32 cellular contexts compared by ENCODE assay signal in the genomic region with DNA sequence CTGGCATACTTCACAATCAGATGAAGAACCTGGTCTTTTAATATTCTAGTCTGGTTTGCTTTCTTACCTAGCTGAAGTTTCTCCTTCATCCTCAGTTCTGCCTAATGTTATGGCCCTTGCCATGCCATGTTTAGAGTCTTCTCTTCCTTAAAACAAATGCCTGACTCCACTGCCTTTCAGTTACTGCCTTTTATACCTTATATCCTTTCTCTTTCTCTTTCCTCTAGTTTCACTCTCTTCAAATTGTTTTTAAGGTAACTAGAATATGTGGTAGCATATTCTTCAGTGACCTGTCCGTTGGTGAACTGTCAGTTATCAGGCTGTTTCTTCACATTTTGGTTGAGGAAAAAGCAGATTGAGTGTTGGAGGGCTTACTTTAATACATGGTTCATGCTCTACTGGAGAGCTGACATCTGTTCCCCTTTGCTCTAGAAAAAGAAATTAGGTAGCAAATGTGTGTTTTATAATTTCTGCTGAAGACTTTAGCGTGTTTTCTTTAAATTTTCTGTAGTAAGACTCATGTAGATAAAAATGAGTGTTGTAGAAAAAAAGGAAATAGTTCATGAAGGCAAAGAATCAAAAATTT.
DNase-seq lines count a peak whose midpoint lies in the region; ATAC-seq, FAIRE-seq and TF ChIP-seq lines count a peak whose summit lies in the region.
"Had no signal": no experiment of that assay in that cellular context is flagged by ENCODE, and none has a peak within 500 bp of the region (broad histone marks: within the 10 kb centered on the region; RNA-seq: fewer than 3 reads in every experiment).

No MANE protein-coding gene starts in this region.

- CTCF ChIA-PET in GM12878 (lab: Yijun Ruan, JAX) = interaction anchor here (0.6 kb wide), 1 partner anchor 105 kb away, joined by 3 read pairs; no protein-coding TSS in a partner anchor

- H3K4me1 Mint-ChIP-seq in activated CD4-positive, alpha-beta T cell treated with anti-CD3 and anti-CD28 coated beads, Interleukin-2, amount 10 ng/mL, durations not matched to agents 24 days and 14 days = peaks cover 6% of the 10 kb centered on the region
- no peaks in the 10 kb centered on the region for H3K4me1 Mint-ChIP-seq in endothelial cell (ENCODE audit: unreplicated experiment)
- H3K4me1 Mint-ChIP-seq: immature natural killer cell, neural crest cell had no signal

- DNase-seq in activated CD4-positive, alpha-beta T cell treated with anti-CD3 and anti-CD28 coated beads, Interleukin-2, amount 10 ng/mL, durations not matched to agents 24 days and 14 days = no peak
- DNase-seq in activated CD4-positive, alpha-beta T cell treated with anti-CD3 and anti-CD28 coated beads for 4 hours = no peak
- DNase-seq in GM12878 (ENCODE audit: low read depth, low spot score) (no peak), endothelial cell (ENCODE audit: low spot score) (no peak), SW 1271 (lab: John Stamatoyannopoulos, UW) (no peak), NCI-H774 (lab: John Stamatoyannopoulos, UW) (no peak)
- no peak for DNase-seq in activated CD8-positive, alpha-beta memory T cell treated with anti-CD3 and anti-CD28 coated beads, Interleukin-2, amount 50 U/mL, for 4 hours
- DNase-seq: activated CD4-positive, alpha-beta T cell treated with anti-CD3 and anti-CD28 coated beads for 1 hour; activated effector memory CD4-positive, alpha-beta T cell treated with Interleukin-2 at 50 U/mL for 16 hours; caudate nucleus; cortex of kidney; DMS79; effector memory CD4-positive, alpha-beta T cell; GDM1; immature natural killer cell; IMR-90; left colon; mucosa of descending colon; NCI-H1048; NCI-H1930; NCI-H524; retina; stimulated activated naive CD4-positive, alpha-beta T cell treated with Interleukin-2 at 50 U/mL for 16 hours; T-helper 17 cell; upper lobe of left lung had no signal

- no peak for TF ChIP-seq POLR2A in GM12878 (IDR thresholded peaks at IDR 0.05; ENCODE audit: low read depth, low read length)

- in situ Hi-C loops in GM12878 (cut with MboI) = no loop called here

- peaks cover 0 to 4% of the 10 kb centered on the region in 2 experiments; a peak in 3 of 4 replicates for H3K36me3 ChIP-seq in GM12878 (ENCODE audit: control insufficient read depth in 2 of 2, insufficient read depth in 2 of 2, low read length in 1 of 2)

- H3K9ac ChIP-seq in GM12878 (ENCODE audit: control insufficient read depth, insufficient read depth, low read length) = no peak overlapping the region
- H3K9ac ChIP-seq: parathyroid adenoma had no signal

- intact Hi-C loops in activated CD4-positive, alpha-beta T cell treated with anti-CD3 and anti-CD28 coated beads, Interleukin-2, amount 10 ng/mL, durations not matched to agents 24 days and 14 days (cut with micrococcal nuclease) = no loop called here
- intact Hi-C loops in GM12878 (cut with micrococcal nuclease; ENCODE audit: unreplicated experiment) = no loop called here

- H3K4me2 ChIP-seq in GM12878 (ENCODE audit: control insufficient read depth, insufficient read depth) = no peak overlapping the region

- TF ChIP-seq CTCF in GM12878 (IDR thresholded peaks at IDR 0.05 in 2 of 3, conservative IDR thresholded peaks at IDR 0.05 in 1 of 3; ENCODE audit: control insufficient read depth in 2 of 3, extremely low read depth in 1 of 3, insufficient read depth in 1 of 3, low read depth in 3 of 3, low read length in 3 of 3) = no peak
- TF ChIP-seq CTCF in endothelial cell (IDR thresholded peaks at IDR 0.05; ENCODE audit: unreplicated experiment) = no peak

- peak overlapping the region; percentile 29 for H2AFZ ChIP-seq in GM12878 (ENCODE audit: control insufficient read depth, low read depth, low read length)
- H2AFZ ChIP-seq: parathyroid adenoma had no signal

- H3K4me3 Mint-ChIP-seq in activated CD4-positive, alpha-beta T cell treated with anti-CD3 and anti-CD28 coated beads, Interleukin-2, amount 10 ng/mL, durations not matched to agents 24 days and 14 days = no peak overlapping the region
- no peak overlapping the region for H3K4me3 Mint-ChIP-seq in endothelial cell (ENCODE audit: unreplicated experiment)
- H3K4me3 Mint-ChIP-seq: CD14-positive monocyte, immature natural killer cell, neural crest cell, T-helper 17 cell had no signal

- no peaks in the 10 kb centered on the region for H3K27me3 Mint-ChIP-seq in activated CD4-positive, alpha-beta T cell treated with anti-CD3 and anti-CD28 coated beads, Interleukin-2, amount 10 ng/mL, durations not matched to agents 24 days and 14 days
- peaks cover 3% of the 10 kb centered on the region for H3K27me3 Mint-ChIP-seq in endothelial cell (ENCODE audit: unreplicated experiment)
- H3K27me3 Mint-ChIP-seq: T-helper 17 cell had no signal

- H3K79me2 ChIP-seq in GM12878 (ENCODE audit: control insufficient read depth, insufficient read depth, low read length) = no peaks in the 10 kb centered on the region
- H3K79me2 ChIP-seq: parathyroid adenoma had no signal

- no peak for TF ChIP-seq RAD21 in GM12878 (IDR thresholded peaks at IDR 0.05; ENCODE audit: insufficient read depth, low read depth, low read length)

- POLR2A ChIA-PET in GM12878 (lab: Charles Lee) = no interaction called here

- peaks cover under 1% of the 10 kb centered on the region for H3K9me3 Mint-ChIP-seq in activated CD4-positive, alpha-beta T cell treated with anti-CD3 and anti-CD28 coated beads, Interleukin-2, amount 10 ng/mL, durations not matched to agents 24 days and 14 days
- H3K9me3 Mint-ChIP-seq in endothelial cell (ENCODE audit: unreplicated experiment) = no peaks in the 10 kb centered on the region
- H3K9me3 Mint-ChIP-seq: CD14-positive monocyte, immature natural killer cell, neural crest cell had no signal

- no peak overlapping the region for H3K27ac ChIP-seq in GM12878 (ENCODE audit: control insufficient read depth, insufficient read depth)
- H3K27ac ChIP-seq: parathyroid adenoma, SK-N-MC, skin epidermis, suprapubic skin, upper lobe of left lung had no signal

- TF ChIP-seq EP300 in GM12878 (IDR thresholded peaks at IDR 0.05; ENCODE audit: borderline replicate concordance in 1 of 2, control insufficient read depth in 1 of 2, low read depth in 2 of 2, low read length in 2 of 2) = no peak

- BruUV-seq in GM12878 (replicated peaks; lab: Mats Ljungman, UMichigan) = no TSS peak

- no peaks in the 10 kb centered on the region for H3K27me3 ChIP-seq in GM12878 (replicated peaks in 1 of 2; ENCODE audit: control insufficient read depth in 2 of 2, insufficient read depth in 2 of 2, low read length in 1 of 2)
- H3K27me3 ChIP-seq: suprapubic skin, upper lobe of left lung had no signal

- no peaks in the 10 kb centered on the region for H4K20me1 ChIP-seq in GM12878 (ENCODE audit: control insufficient read depth, insufficient read depth)

- H3K9me3 ChIP-seq in GM12878 (replicated peaks; ENCODE audit: control insufficient read depth, insufficient read depth, low read length) = no peaks in the 10 kb centered on the region
- H3K9me3 ChIP-seq: mucosa of descending colon, suprapubic skin, upper lobe of left lung had no signal

- 96% methylated on average over 2 of the region's 2 CpGs for WGBS in GM12878 (ENCODE audit: insufficient coverage, insufficient replicate concordance, low lambda C conversion rate, missing lambda C conversion rate)

- SMC1A ChIA-PET in GM12878 (lab: Charles Lee; ENCODE audit: uncharacterized antibody, unreplicated experiment) = interaction anchor here (0.8 to 1.9 kb wide), 5 partner anchors 10 to 237 kb away, joined by 3 to 6 read pairs (median 4); no protein-coding TSS in a partner anchor

- H3K4me1 ChIP-seq in GM12878 (ENCODE audit: control insufficient read depth, insufficient read depth, low read length) = no peaks in the 10 kb centered on the region; the same call in 1 of the 2 replicates
- H3K4me1 ChIP-seq: suprapubic skin, upper lobe of left lung had no signal

- no peak overlapping the region for H3K4me3 ChIP-seq in GM12878
- H3K4me3 ChIP-seq: mucosa of descending colon, SK-N-MC, skin epidermis, suprapubic skin, upper lobe of left lung had no signal

- peak overlapping the region; percentile 14 for H3K27ac Mint-ChIP-seq in activated CD4-positive, alpha-beta T cell treated with anti-CD3 and anti-CD28 coated beads, Interleukin-2, amount 10 ng/mL, durations not matched to agents 24 days and 14 days
- no peak overlapping the region for H3K27ac Mint-ChIP-seq in endothelial cell (ENCODE audit: unreplicated experiment)
- H3K27ac Mint-ChIP-seq: CD14-positive monocyte, T-helper 17 cell had no signal

- RAD21 ChIA-PET in GM12878 (lab: Charles Lee; ENCODE audit: unreplicated experiment) = no interaction called here

- no peak for FAIRE-seq in GM12878 (lab: Jason Lieb, UNC)

- peaks cover 28% of the 10 kb centered on the region for H3K36me3 Mint-ChIP-seq in activated CD4-positive, alpha-beta T cell treated with anti-CD3 and anti-CD28 coated beads, Interleukin-2, amount 10 ng/mL, durations not matched to agents 24 days and 14 days (ENCODE audit: low read depth)
- no peaks in the 10 kb centered on the region for H3K36me3 Mint-ChIP-seq in endothelial cell (ENCODE audit: low read depth, unreplicated experiment)

- ATAC-seq in HG03280 (IDR thresholded peaks at IDR 0.05; ENCODE audit: unreplicated experiment) (peak; percentile 59), GM12878 (peak; percentile 24; the same call in 1 of the 3 replicates)
- ATAC-seq: left colon, mucosa of descending colon, T-helper 17 cell had no signal

TF ChIP-seq in GM12878, 131 proteins besides CTCF, POLR2A, EP300 and RAD21 (continues in another document):
- TF ChIP-seq IRF4 (IDR thresholded peaks at IDR 0.05; ENCODE audit: low read depth, low read length) (no peak), BACH1 (IDR thresholded peaks at IDR 0.05; ENCODE audit: borderline replicate concordance) (no peak), TARDBP (IDR thresholded peaks at IDR 0.05; ENCODE audit: borderline replicate concordance) (no peak), CBX3 (IDR thresholded peaks at IDR 0.05; ENCODE audit: borderline replicate concordance, low read depth) (no peak), CREM (IDR thresholded peaks at IDR 0.05; ENCODE audit: low read depth) (no peak), KLF5 (IDR thresholded peaks at IDR 0.05; ENCODE audit: partially characterized antibody) (no peak), FOXM1 (IDR thresholded peaks at IDR 0.05; ENCODE audit: low read depth, low read length) (no peak)
- TF ChIP-seq, protein P1, sequence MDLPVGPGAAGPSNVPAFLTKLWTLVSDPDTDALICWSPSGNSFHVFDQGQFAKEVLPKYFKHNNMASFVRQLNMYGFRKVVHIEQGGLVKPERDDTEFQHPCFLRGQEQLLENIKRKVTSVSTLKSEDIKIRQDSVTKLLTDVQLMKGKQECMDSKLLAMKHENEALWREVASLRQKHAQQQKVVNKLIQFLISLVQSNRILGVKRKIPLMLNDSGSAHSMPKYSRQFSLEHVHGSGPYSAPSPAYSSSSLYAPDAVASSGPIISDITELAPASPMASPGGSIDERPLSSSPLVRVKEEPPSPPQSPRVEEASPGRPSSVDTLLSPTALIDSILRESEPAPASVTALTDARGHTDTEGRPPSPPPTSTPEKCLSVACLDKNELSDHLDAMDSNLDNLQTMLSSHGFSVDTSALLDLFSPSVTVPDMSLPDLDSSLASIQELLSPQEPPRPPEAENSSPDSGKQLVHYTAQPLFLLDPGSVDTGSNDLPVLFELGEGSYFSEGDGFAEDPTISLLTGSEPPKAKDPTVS (IDR thresholded peaks at IDR 0.05; ENCODE audit: low read depth, low read length) = no peak
